Comparison of ENCODE assay signal across 1 cellular context in genomic region chr1:42923367-42924248, GRCh38.
TF ChIP-seq lines count a peak whose summit lies in the region.

No MANE protein-coding gene starts in this region.

TF ChIP-seq in IMR-90, 13 proteins besides CTCF, POLR2A, EP300 and RAD21 (continued from another document):
- no peak for TF ChIP-seq USF2 (IDR thresholded peaks at IDR 0.05; ENCODE audit: low read depth, low read length)
- no peak for TF ChIP-seq RFX5 (IDR thresholded peaks at IDR 0.05; ENCODE audit: low read depth, low read length)
- no peak for TF ChIP-seq MXI1 (IDR thresholded peaks at IDR 0.05; ENCODE audit: borderline replicate concordance, low read depth, low read length)
- no peak for TF ChIP-seq CEBPB (IDR thresholded peaks at IDR 0.05; ENCODE audit: low read depth, low read length)
- no peak for TF ChIP-seq BHLHE40 (IDR thresholded peaks at IDR 0.05; ENCODE audit: low read depth, low read length)
- no peak for TF ChIP-seq ELK1 (IDR thresholded peaks at IDR 0.05; ENCODE audit: borderline replicate concordance, low read depth, low read length)
